19 cellular contexts compared by ENCODE assay signal in the genomic region with DNA sequence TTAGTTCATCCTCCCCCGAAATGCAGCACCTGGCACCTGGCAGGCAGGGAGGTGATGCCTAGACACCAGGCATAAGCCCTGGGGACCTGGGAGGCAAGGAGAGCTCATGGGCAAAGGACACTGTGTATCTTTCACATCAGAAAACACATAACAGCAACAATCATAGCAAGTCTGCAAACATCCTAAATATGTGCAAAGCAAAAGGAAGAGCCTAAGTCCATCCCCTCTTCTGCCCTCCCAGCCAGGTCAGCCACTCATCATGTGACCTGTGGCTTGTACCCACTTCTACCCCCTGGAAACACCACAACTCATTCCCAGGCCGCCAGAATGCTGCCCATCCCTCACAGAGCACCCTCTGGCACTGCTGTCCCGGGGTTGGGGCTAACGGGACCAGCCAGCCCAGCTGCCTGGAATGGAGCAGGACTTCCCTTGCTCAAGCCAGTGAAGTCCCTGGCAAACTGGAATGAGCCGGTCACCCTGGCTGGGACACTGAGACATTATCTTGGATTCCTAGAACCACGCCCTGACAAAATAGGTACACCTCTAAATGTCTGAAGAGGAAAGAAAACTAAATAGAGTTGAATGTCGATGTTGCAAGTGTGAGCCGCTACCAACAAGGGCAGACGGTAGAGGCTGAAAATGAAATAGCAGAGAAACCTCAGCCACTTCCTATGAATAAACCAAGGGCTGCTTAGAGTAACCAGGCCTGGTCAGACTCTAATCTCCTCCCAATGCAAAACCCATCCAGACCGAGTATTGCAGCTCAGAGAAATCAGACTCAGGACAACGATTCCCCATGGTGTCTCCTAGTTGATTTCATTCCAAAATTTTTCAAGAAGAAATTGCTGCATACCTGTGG. TPM values are rescaled to one million over a fixed set of nuclear protein-coding genes. Genes with fewer than 3 reads are reported as not detected.
DNase-seq lines count a peak whose midpoint lies in the region; ATAC-seq, FAIRE-seq and TF ChIP-seq lines count a peak whose summit lies in the region.
"Had no signal": no experiment of that assay in that cellular context is flagged by ENCODE, and none has a peak within 500 bp of the region (broad histone marks: within the 10 kb centered on the region; RNA-seq: fewer than 3 reads in every experiment).

No MANE protein-coding gene starts in this region.

- peak; percentile 67 for DNase-seq in DMS79 treated with DMSO at 0.1 percent for 48 hours (lab: John Stamatoyannopoulos, UW)
- no peak for DNase-seq in DMS79 (lab: John Stamatoyannopoulos, UW)
- DNase-seq in amniotic epithelial cell (ENCODE audit: low read depth), result peak; percentile 65
- DNase-seq in HepG2 (ENCODE audit: low spot score), result no peak
- DNase-seq in suprapubic skin (ENCODE audit: low spot score in 2 of 2), result no peak
- DNase-seq in activated gamma-delta T cell (lab: John Stamatoyannopoulos, UW), result no peak
- no peak for DNase-seq in mesendoderm
- DNase-seq: activated naive CD4-positive, alpha-beta T cell; glutamatergic neuron; left cardiac atrium; NCI-H82; SJCRH30 had no signal

- peaks cover 23% of the 10 kb centered on the region for H3K4me1 ChIP-seq in HepG2 (ENCODE audit: insufficient read depth, low read length)
- peaks cover 4% of the 10 kb centered on the region for H3K4me1 ChIP-seq in suprapubic skin
- no peaks in the 10 kb centered on the region for H3K4me1 ChIP-seq in mesendoderm (ENCODE audit: control insufficient read depth, low read depth, low read length)
- H3K4me1 ChIP-seq: SJCRH30 had no signal

- H3K27me3 ChIP-seq in HepG2 (ENCODE audit: control insufficient read depth in 1 of 2, insufficient read depth in 2 of 2, low read length in 2 of 2) (no peaks in the 10 kb centered on the region), suprapubic skin (peaks cover 15% of the 10 kb centered on the region), mesendoderm (ENCODE audit: insufficient read depth, low read length, poor library complexity) (no peaks in the 10 kb centered on the region)

- no peaks in the 10 kb centered on the region for H3K9me3 ChIP-seq in HepG2 (ENCODE audit: low read length)
- H3K9me3 ChIP-seq in suprapubic skin, result no peaks in the 10 kb centered on the region
- H3K9me3 ChIP-seq: SJCRH30 had no signal

- H2BK5ac ChIP-seq in mesendoderm (ENCODE audit: low read length), result no peak overlapping the region

- no peak for TF ChIP-seq RAD21 in HepG2 (CRISPR knock-in tag; IDR thresholded peaks at IDR 0.05)

- no peaks in the 10 kb centered on the region for H3K9me3 Mint-ChIP-seq in activated T-helper 17 cell treated with anti-CD3 and anti-CD28 coated beads, Interleukin-2, amount 50 U/mL, for 72 hours

- no peak for FAIRE-seq in HepG2 (lab: Jason Lieb, UNC)
- FAIRE-seq: endothelial cell of umbilical vein, TTC549 had no signal

- intact Hi-C loops in HepG2 (cut with micrococcal nuclease; ENCODE audit: unreplicated experiment), result loop anchor here (5.0 kb wide), 1 partner anchor 129 kb away; no protein-coding TSS in a partner anchor

- no peak overlapping the region for H3K23ac ChIP-seq in mesendoderm (ENCODE audit: low read length)

- no peak overlapping the region for H3K27ac Mint-ChIP-seq in activated T-helper 17 cell treated with anti-CD3 and anti-CD28 coated beads, Interleukin-2, amount 50 U/mL, for 72 hours
- H3K27ac Mint-ChIP-seq: activated CD8-positive, alpha-beta T cell treated with anti-CD3 and anti-CD28 coated beads, Interleukin-2, amount 10 ng/mL, durations not matched to agents 7 days and 5 days had no signal

- no peak overlapping the region for H4K8ac ChIP-seq in mesendoderm (ENCODE audit: low read depth, low read length)

- TF ChIP-seq EP300 in HepG2 (IDR thresholded peaks at IDR 0.05; ENCODE audit: low read depth in 2 of 2, low read length in 2 of 2), result no peak
- TF ChIP-seq EP300 in HepG2 (CRISPR knock-in tag; IDR thresholded peaks at IDR 0.05; ENCODE audit: borderline replicate concordance), result no peak
- no peak for TF ChIP-seq EP300 in suprapubic skin (IDR thresholded peaks at IDR 0.05)

- 78% methylated on average over 11 of the region's 11 CpGs for WGBS in HepG2 (ENCODE audit: low lambda C conversion rate)
- 58% methylated on average over 11 of the region's 11 CpGs for WGBS in suprapubic skin
- WGBS in mesendoderm (ENCODE audit: extremely low coverage, insufficient coverage, low lambda C conversion rate), result no CpG with 5 or more reads among the region's 11 CpGs

- no peak overlapping the region for H2AK5ac ChIP-seq in mesendoderm (ENCODE audit: low read length)

- no peak overlapping the region for H3K56ac ChIP-seq in mesendoderm (ENCODE audit: low read length)

- H3K4me1 Mint-ChIP-seq in activated T-helper 17 cell treated with anti-CD3 and anti-CD28 coated beads, Interleukin-2, amount 50 U/mL, for 72 hours, result peaks cover 7% of the 10 kb centered on the region

- H3K79me2 ChIP-seq in HepG2 (ENCODE audit: insufficient read depth, low read length) (no peaks in the 10 kb centered on the region), mesendoderm (ENCODE audit: control insufficient read depth, insufficient read depth, low read length) (no peaks in the 10 kb centered on the region)

- H3K9ac ChIP-seq in HepG2 (ENCODE audit: insufficient read depth, low read depth, low read length) (0 out of 2 replicates have a peak overlapping the region, but pooled peaks have one; percentile 9), mesendoderm (ENCODE audit: low read length) (no peak overlapping the region)

- H4K20me1 ChIP-seq in HepG2 (ENCODE audit: insufficient read depth, low read length), result no peaks in the 10 kb centered on the region

- H3K36me3 ChIP-seq in HepG2 (replicated peaks in 1 of 2; ENCODE audit: control insufficient read depth in 1 of 2, insufficient read depth in 2 of 2, low read length in 2 of 2) (no peaks in the 10 kb centered on the region), suprapubic skin (no peaks in the 10 kb centered on the region), mesendoderm (ENCODE audit: control insufficient read depth, insufficient read depth, low read length) (no peaks in the 10 kb centered on the region)
- H3K36me3 ChIP-seq: SJCRH30 had no signal

- no peaks in the 10 kb centered on the region for H3K36me3 Mint-ChIP-seq in activated T-helper 17 cell treated with anti-CD3 and anti-CD28 coated beads, Interleukin-2, amount 50 U/mL, for 72 hours (ENCODE audit: low read depth)

- peak overlapping the region; percentile 33; the same call in 1 of the 2 replicates for H3K4me2 ChIP-seq in HepG2 (ENCODE audit: low read depth, low read length)
- no peak overlapping the region for H3K4me2 ChIP-seq in mesendoderm (ENCODE audit: low read length)

- H3K4ac ChIP-seq in mesendoderm (ENCODE audit: low read depth, low read length), result no peak overlapping the region

- no peak overlapping the region for H3K4me3 ChIP-seq in HepG2 (replicated peaks in 1 of 3; ENCODE audit: insufficient read depth in 1 of 3, low read depth in 2 of 3, low read length in 3 of 3)
- no peak overlapping the region for H3K4me3 ChIP-seq in suprapubic skin
- no peak overlapping the region for H3K4me3 ChIP-seq in mesendoderm (ENCODE audit: low read length)
- H3K4me3 ChIP-seq: SJCRH30, skin epidermis had no signal

- TF ChIP-seq CTCF in HepG2 (CRISPR knock-in tag; IDR thresholded peaks at IDR 0.05) (no peak), suprapubic skin (IDR thresholded peaks at IDR 0.05) (no peak)

- H2AFZ ChIP-seq in HepG2 (ENCODE audit: low read length), result no peak overlapping the region

- ATAC-seq in HepG2, result peak; percentile 13
- ATAC-seq in activated T-helper 17 cell treated with anti-CD3 and anti-CD28 coated beads, Interleukin-2, amount 50 U/mL, for 72 hours (replicated peaks), result no peak
- ATAC-seq: left cardiac atrium had no signal

- no peak overlapping the region for H2BK120ac ChIP-seq in mesendoderm (ENCODE audit: low read depth, low read length)

- no peak overlapping the region for H4K5ac ChIP-seq in mesendoderm (ENCODE audit: low read length)

- no peak overlapping the region for H3K4me3 Mint-ChIP-seq in activated T-helper 17 cell treated with anti-CD3 and anti-CD28 coated beads, Interleukin-2, amount 50 U/mL, for 72 hours
- H3K4me3 Mint-ChIP-seq: activated CD8-positive, alpha-beta T cell treated with anti-CD3 and anti-CD28 coated beads, Interleukin-2, amount 10 ng/mL, durations not matched to agents 7 days and 5 days had no signal

- no peak overlapping the region for H3K27ac ChIP-seq in HepG2 (ENCODE audit: extremely low read length, insufficient read depth, low read length)
- peak overlapping the region; percentile 54 for H3K27ac ChIP-seq in suprapubic skin
- no peak overlapping the region for H3K27ac ChIP-seq in mesendoderm (ENCODE audit: low read depth, low read length)
- H3K27ac ChIP-seq: SJCRH30, skin epidermis had no signal

- POLR2A ChIA-PET in HepG2 (lab: Yijun Ruan, JAX), result no interaction called here

- no peak for TF ChIP-seq POLR2A in HepG2 (IDR thresholded peaks at IDR 0.05; ENCODE audit: insufficient read depth in 1 of 2, low read depth in 2 of 2, low read length in 2 of 2)
- no peak for TF ChIP-seq POLR2A in suprapubic skin (IDR thresholded peaks at IDR 0.05)

- peaks cover 22% of the 10 kb centered on the region for H3K27me3 Mint-ChIP-seq in activated T-helper 17 cell treated with anti-CD3 and anti-CD28 coated beads, Interleukin-2, amount 50 U/mL, for 72 hours

- in situ Hi-C loops in HepG2 (cut with HindIII; ENCODE audit: extremely low pct_ligation_motif_present, low pct_unique_long_range_greater_than_20kb), result no loop called here

- no peak overlapping the region for H3K18ac ChIP-seq in mesendoderm (ENCODE audit: low read length)

- no TSS peak for BruUV-seq in HepG2 (replicated peaks; lab: Mats Ljungman, UMichigan)

- no peaks in the 10 kb centered on the region for H3K79me1 ChIP-seq in mesendoderm (ENCODE audit: low read length)

- CTCF ChIA-PET in HepG2 (lab: Yijun Ruan, JAX; ENCODE audit: low intra/inter-chr PET ratio, low total read pairs), result no interaction called here

- H2BK15ac ChIP-seq in mesendoderm (replicated peaks; ENCODE audit: low read depth), result no peak overlapping the region

RNA-seq across cellular contexts. Expression of gene TMPRSS2, which starts 29.4 kb away (rescaled TPM):
- 0.86 and 1.8 TPM in 2 replicates for total RNA-seq in HepG2 (2016; rRNA removed; fragmentation: Illumina TruSeq; extraction: Trizol)
- total RNA-seq in HepG2 (2016; cell fraction: cytosol; rRNA removed; fragmentation: Illumina TruSeq; extraction: Trizol; ENCODE audit: low read depth), result 0.20 and 0.62 TPM in 2 replicates
- total RNA-seq in HepG2 (2016; cell fraction: insoluble cytoplasmic fraction; rRNA removed; fragmentation: Illumina TruSeq; extraction: Trizol), result 0.98 and 1.7 TPM in 2 replicates
- 0.93 and 0.96 TPM in 2 replicates for total RNA-seq in HepG2 (2016; cell fraction: membrane; rRNA removed; fragmentation: Illumina TruSeq; extraction: Trizol)
- total RNA-seq in HepG2 (2016; cell fraction: nucleus; rRNA removed; fragmentation: Illumina TruSeq; extraction: Trizol), result 1.4 and 2.2 TPM in 2 replicates
- polyA plus RNA-seq in HepG2 (2011; rRNA removed), result 1.7 and 1.9 TPM in 2 replicates
- 1.2 and 1.5 TPM in 2 replicates for polyA plus RNA-seq in HepG2 (2011; cell fraction: cytosol; rRNA removed)
- polyA plus RNA-seq in HepG2 (2011; cell fraction: nucleus; rRNA removed), result 1.3 TPM in 2 replicates
- polyA plus RNA-seq in HepG2 (2012), result 3.7 and 4.1 TPM in 2 replicates
- polyA plus RNA-seq in HepG2 (2016; cell fraction: cytosol; fragmentation: Illumina TruSeq; extraction: Trizol; ENCODE audit: low read depth), result 0.32 and 0.38 TPM in 2 replicates
- 0.76 and 0.89 TPM in 2 replicates for polyA plus RNA-seq in HepG2 (2016; cell fraction: insoluble cytoplasmic fraction; fragmentation: Illumina TruSeq; extraction: Trizol; ENCODE audit: low read depth)
- polyA plus RNA-seq in HepG2 (2016; cell fraction: membrane; fragmentation: Illumina TruSeq; extraction: Trizol; ENCODE audit: low read depth), result 0.26 and 0.73 TPM in 2 replicates
- 2.7 and 3.0 TPM in 2 replicates for polyA plus RNA-seq in HepG2 (2016; cell fraction: nucleus; fragmentation: Illumina TruSeq; extraction: Trizol; ENCODE audit: insufficient read depth, low read depth)
- polyA minus RNA-seq in HepG2 (2011; rRNA and poly(A)+ RNA removed; ENCODE audit: low replicate concordance), result 2.6 TPM in 1 of 2 replicates, not detected in the other
- 0.89 and 0.97 TPM in 2 replicates for polyA minus RNA-seq in HepG2 (2011; cell fraction: cytosol; rRNA and poly(A)+ RNA removed)
- 1.2 and 2.0 TPM in 2 replicates for polyA minus RNA-seq in HepG2 (2011; cell fraction: nucleus; rRNA and poly(A)+ RNA removed)
- 10 to 100 TPM in 2 of 4 donors, 1 to 10 TPM in 2; 5.9 to 36.7 (median 10.5) TPM for total RNA-seq in suprapubic skin
- total RNA-seq in activated T-helper 17 cell treated with anti-CD3 and anti-CD28 coated beads, Interleukin-2, amount 50 U/mL, for 72 hours, result not detected
- 1.2 TPM for polyA plus RNA-seq in mesendoderm (2013, experiment 1 of 2)
- 1.2 TPM for polyA plus RNA-seq in mesendoderm (2013, experiment 2 of 2)
- total RNA-seq: A172; activated CD8-positive, alpha-beta T cell treated with anti-CD3 and anti-CD28 coated beads, Interleukin-2, amount 10 ng/mL, durations not matched to agents 7 days and 5 days; endothelial cell of umbilical vein; left cardiac atrium; SJCRH30 had no signal
- polyA plus RNA-seq: endothelial cell of umbilical vein, neural cell had no signal

RNA-seq across cellular contexts. Expression of gene MX1, which starts 52.5 kb away (rescaled TPM):
- total RNA-seq in HepG2 (2016; rRNA removed; fragmentation: Illumina TruSeq; extraction: Trizol), result 5.8 and 6.5 TPM in 2 replicates
- 0.91 and 1.5 TPM in 2 replicates for total RNA-seq in HepG2 (2016; cell fraction: cytosol; rRNA removed; fragmentation: Illumina TruSeq; extraction: Trizol; ENCODE audit: low read depth)
- total RNA-seq in HepG2 (2016; cell fraction: insoluble cytoplasmic fraction; rRNA removed; fragmentation: Illumina TruSeq; extraction: Trizol), result 4.7 and 6.3 TPM in 2 replicates
- 2.0 and 2.5 TPM in 2 replicates for total RNA-seq in HepG2 (2016; cell fraction: membrane; rRNA removed; fragmentation: Illumina TruSeq; extraction: Trizol)
- 5.1 and 6.0 TPM in 2 replicates for total RNA-seq in HepG2 (2016; cell fraction: nucleus; rRNA removed; fragmentation: Illumina TruSeq; extraction: Trizol)
- polyA plus RNA-seq in HepG2 (2011; rRNA removed), result 2.6 and 4.1 TPM in 2 replicates
- polyA plus RNA-seq in HepG2 (2011; cell fraction: cytosol; rRNA removed), result 1.9 and 3.3 TPM in 2 replicates
- polyA plus RNA-seq in HepG2 (2011; cell fraction: nucleus; rRNA removed), result 10.6 and 13.3 TPM in 2 replicates
- 3.1 and 3.2 TPM in 2 replicates for polyA plus RNA-seq in HepG2 (2012)
- polyA plus RNA-seq in HepG2 (2016; cell fraction: cytosol; fragmentation: Illumina TruSeq; extraction: Trizol; ENCODE audit: low read depth), result 0.67 and 0.69 TPM in 2 replicates
- polyA plus RNA-seq in HepG2 (2016; cell fraction: insoluble cytoplasmic fraction; fragmentation: Illumina TruSeq; extraction: Trizol; ENCODE audit: low read depth), result 4.3 and 4.6 TPM in 2 replicates
- 1.1 and 1.5 TPM in 2 replicates for polyA plus RNA-seq in HepG2 (2016; cell fraction: membrane; fragmentation: Illumina TruSeq; extraction: Trizol; ENCODE audit: low read depth)
- 6.6 and 7.4 TPM in 2 replicates for polyA plus RNA-seq in HepG2 (2016; cell fraction: nucleus; fragmentation: Illumina TruSeq; extraction: Trizol; ENCODE audit: insufficient read depth, low read depth)
- 6.7 and 7.0 TPM in 2 replicates for polyA minus RNA-seq in HepG2 (2011; rRNA and poly(A)+ RNA removed; ENCODE audit: low replicate concordance)
- 2.9 and 4.3 TPM in 2 replicates for polyA minus RNA-seq in HepG2 (2011; cell fraction: cytosol; rRNA and poly(A)+ RNA removed)
- 8.6 and 13.1 TPM in 2 replicates for polyA minus RNA-seq in HepG2 (2011; cell fraction: nucleus; rRNA and poly(A)+ RNA removed)
- 10 to 100 TPM in 1 of 4 donors, 1 to 10 TPM in 3; 4.3 to 16.4 (median 8.5) TPM for total RNA-seq in suprapubic skin
- 10 to 100 TPM; 14.2 to 32.5 TPM for total RNA-seq in activated T-helper 17 cell treated with anti-CD3 and anti-CD28 coated beads, Interleukin-2, amount 50 U/mL, for 72 hours
- 0.67 TPM for polyA plus RNA-seq in mesendoderm (2013, experiment 1 of 2)
- 0.67 TPM for polyA plus RNA-seq in mesendoderm (2013, experiment 2 of 2)
- total RNA-seq: SJCRH30 had no signal

Comparison
In these comparisons a context has a peak if more than half of its experiments do, and no peak if none do; other contexts are left out.
1. DNase-seq: peak in DMS79 treated with DMSO at 0.1 percent for 48 hours (single experiment) and amniotic epithelial cell (single experiment); none in DMS79 (single experiment), HepG2 (single experiment), suprapubic skin (0 of 2), activated gamma-delta T cell (single experiment) and mesendoderm (single experiment).